8 cellular contexts compared by ENCODE assay signal in genomic region chr1:155227261-155228095, GRCh38. TPM values are rescaled to one million over a fixed set of nuclear protein-coding genes. Genes with fewer than 3 reads are reported as not detected.
A peak's percentile ranks its signal among the peaks of the same experiment; 100 is the strongest.
DNase-seq lines count a peak whose midpoint lies in the region; ATAC-seq lines count a peak whose summit lies in the region.

No MANE protein-coding gene starts in this region.

- peak overlapping the region; percentile 83 to 95 (median 89) for H3K4me3 Mint-ChIP-seq in IgD-negative memory B cell

- H3K4me1 Mint-ChIP-seq in IgD-negative memory B cell: peaks cover 28 to 35% (median 30%) of the 10 kb centered on the region in 3 donors

- H3K4me1 ChIP-seq in mucosa of rectum (ENCODE audit: control insufficient read depth in 2 of 2, insufficient read depth in 2 of 2, low read length in 2 of 2): peaks cover 14 to 16% of the 10 kb centered on the region in 2 donors

- peak; percentile 85 for ATAC-seq in GM21576 (IDR thresholded peaks at IDR 0.05; ENCODE audit: unreplicated experiment)

- no peaks in the 10 kb centered on the region for H3K36me3 Mint-ChIP-seq in IgD-negative memory B cell

- peak overlapping the region; percentile 97 for H3K27ac ChIP-seq in epithelial cell of prostate
- peak overlapping the region; percentile 78 to 86 for H3K27ac ChIP-seq in mucosa of rectum (ENCODE audit: low read depth in 2 of 2, low read length in 2 of 2)

- no peaks in the 10 kb centered on the region for H3K27me3 ChIP-seq in mucosa of rectum (ENCODE audit: control insufficient read depth in 2 of 2, insufficient read depth in 2 of 2, low read length in 2 of 2)

- H3K9ac ChIP-seq in mucosa of rectum (ENCODE audit: low read depth in 1 of 2, low read length in 2 of 2): peak overlapping the region; percentile 69 to 87

- no peaks in the 10 kb centered on the region for H3K9me3 ChIP-seq in mucosa of rectum (ENCODE audit: control insufficient read depth in 2 of 2, low read length in 2 of 2)

- H3K27me3 Mint-ChIP-seq in IgD-negative memory B cell: no peaks in the 10 kb centered on the region

- peak; percentile 100 for DNase-seq in DMS153 (lab: John Stamatoyannopoulos, UW)
- peak; percentile 100 for DNase-seq in OCI-M1 (lab: John Stamatoyannopoulos, UW)
- DNase-seq in activated T-cell treated with anti-CD3 and anti-CD28 coated beads for 48 hours (ENCODE audit: low read depth): peak; percentile 99
- peak; percentile 88 for DNase-seq in epithelial cell of prostate (ENCODE audit: low read depth, low spot score)
- peak; percentile 96 to 100 for DNase-seq in stimulated activated CD8-positive, alpha-beta memory T cell treated with anti-CD3 and anti-CD28 coated beads, Interleukin-4, amount 100 ng/mL, for 4 hours (ENCODE audit: low read depth in 2 of 2, low spot score in 1 of 2)

- H3K36me3 ChIP-seq in mucosa of rectum (ENCODE audit: control insufficient read depth in 2 of 2, insufficient read depth in 2 of 2, low read length in 2 of 2): no peaks in the 10 kb centered on the region

- H3K9me3 Mint-ChIP-seq in IgD-negative memory B cell: no peaks in the 10 kb centered on the region

- peak overlapping the region; percentile 70 to 94 (median 80) for H3K27ac Mint-ChIP-seq in IgD-negative memory B cell

- peak overlapping the region; percentile 74 to 90 for H3K4me3 ChIP-seq in mucosa of rectum (ENCODE audit: low read length in 2 of 2)

RNA-seq across cellular contexts. Expression of gene MTX1, which starts 19.0 kb away (rescaled TPM):
- 41.7 TPM for polyA plus RNA-seq in IgD-negative memory B cell

RNA-seq across cellular contexts. Expression of gene THBS3, which starts 19.8 kb away (rescaled TPM):
- polyA plus RNA-seq in IgD-negative memory B cell: 1.4 TPM

RNA-seq across cellular contexts. Expression of gene ENTREP3, which starts 27.8 kb away (rescaled TPM):
- polyA plus RNA-seq in IgD-negative memory B cell: 1.7 TPM

RNA-seq across cellular contexts. Expression of gene SCAMP3, which starts 34.7 kb away (rescaled TPM):
- polyA plus RNA-seq in IgD-negative memory B cell: 144 TPM

RNA-seq across cellular contexts. Expression of gene CLK2, which starts 45.8 kb away (rescaled TPM):
- polyA plus RNA-seq in IgD-negative memory B cell: 19.7 TPM

Comparison
In these comparisons a context has a peak if more than half of its experiments do, and no peak if none do; other contexts are left out.
1. Peak in every context shown above with its lines: DNase-seq, ATAC-seq, H3K4me3 ChIP-seq and H3K27ac ChIP-seq.